In the genomic region with DNA sequence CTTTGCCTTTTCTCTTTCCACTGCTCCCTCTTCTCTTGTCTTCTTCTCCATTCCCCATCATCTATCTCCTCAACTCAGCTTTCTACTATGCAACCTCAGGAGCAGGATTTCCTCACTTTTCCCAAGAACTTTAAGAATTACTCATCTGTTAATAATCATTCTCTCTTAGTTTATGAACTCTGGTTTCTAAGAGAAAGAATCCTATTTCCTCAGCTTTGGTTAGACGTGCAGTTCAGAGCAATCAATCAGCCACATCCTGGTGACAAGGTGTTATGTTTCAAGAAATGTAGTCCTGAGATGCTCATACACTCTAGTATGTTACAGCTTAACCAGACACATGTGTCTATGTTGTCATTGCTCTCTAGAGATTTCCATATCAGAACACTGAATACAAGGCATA, we compare ENCODE assay signal across 26 cellular contexts.
DNase-seq lines count a peak whose midpoint lies in the region; ATAC-seq, FAIRE-seq and TF ChIP-seq lines count a peak whose summit lies in the region.
"Had no signal": no experiment of that assay in that cellular context is flagged by ENCODE, and none has a peak within 500 bp of the region (broad histone marks: within the 10 kb centered on the region; RNA-seq: fewer than 3 reads in every experiment).

No MANE protein-coding gene starts in this region.

- TF ChIP-seq CTCF in natural killer cell (IDR thresholded peaks at IDR 0.05) = no peak

- peak; percentile 59 for DNase-seq in NCI-H2171 treated with DMSO at 0.1 percent for 48 hours (lab: John Stamatoyannopoulos, UW)
- no peak for DNase-seq in NCI-H2171 (lab: John Stamatoyannopoulos, UW)
- peak; percentile 84 for DNase-seq in RCC 7860 (ENCODE audit: low spot score)
- DNase-seq in fibroblast of peridontal ligament (ENCODE audit: extremely low read depth) = peak; percentile 52
- DNase-seq in stromal cell of bone marrow (ENCODE audit: low read depth) = peak; percentile 2
- DNase-seq in NCI-H1417 treated with DMSO at 0.1 percent for 48 hours (lab: John Stamatoyannopoulos, UW) = no peak
- no peak for DNase-seq in natural killer cell
- no peak for DNase-seq in foreskin melanocyte
- DNase-seq: activated CD4-positive, alpha-beta T cell treated with anti-CD3 and anti-CD28 coated beads for 1 hour; activated CD8-positive, alpha-beta memory T cell treated with anti-CD3 and anti-CD28 coated beads for 24 hours; activated naive CD4-positive, alpha-beta T cell; activated T-cell treated with anti-CD3 and anti-CD28 coated beads, Interleukin-2, amount 50 U/mL, for 24 hours; amniotic stem cell; central memory CD4-positive, alpha-beta T cell; dorsolateral prefrontal cortex; gastrocnemius medialis; H9; IMR-90; islet precursor cell; NCI-H1436; nucleus accumbens; PC-9; spleen; stimulated activated CD4-positive, alpha-beta T cell treated with anti-CD3 and anti-CD28 coated beads, Interleukin-4, amount 100 ng/mL, for 24 hours; stimulated activated naive CD4-positive, alpha-beta T cell treated with Interleukin-2 at 50 U/mL for 16 hours; tibial artery had no signal

- H3K9me3 Mint-ChIP-seq in natural killer cell = peaks cover 0 to 7% of the 10 kb centered on the region in 2 donors

- H3K27me3 Mint-ChIP-seq in natural killer cell (ENCODE audit: low read depth in 2 of 2) = no peaks in the 10 kb centered on the region

- FAIRE-seq in RCC 7860 (lab: Jason Lieb, UNC) = peak; percentile 93

- H3K36me3 Mint-ChIP-seq in natural killer cell = no peaks in the 10 kb centered on the region

- intact Hi-C loops in natural killer cell (cut with micrococcal nuclease) = loop anchor here (10.0 kb wide), 1 partner anchor 58 kb away; no protein-coding TSS in a partner anchor

- no peaks in the 10 kb centered on the region for H3K4me1 Mint-ChIP-seq in natural killer cell
- H3K4me1 Mint-ChIP-seq: H9 had no signal

- no peak for ATAC-seq in natural killer cell
- ATAC-seq: gastrocnemius medialis had no signal

- H3K4me3 Mint-ChIP-seq in natural killer cell = no peak overlapping the region
- H3K4me3 Mint-ChIP-seq: activated T-cell treated with anti-CD3 and anti-CD28 coated beads, Interleukin-2, amount 50 U/mL, for 24 hours; H9 had no signal

- H3K27ac Mint-ChIP-seq in natural killer cell = no peak overlapping the region
- H3K27ac Mint-ChIP-seq: activated T-cell treated with anti-CD3 and anti-CD28 coated beads, Interleukin-2, amount 50 U/mL, for 24 hours; H9 had no signal

Comparison
In these comparisons a context has a peak if more than half of its experiments do, and no peak if none do; other contexts are left out.
1. DNase-seq: peak in NCI-H2171 treated with DMSO at 0.1 percent for 48 hours (single experiment), RCC 7860 (single experiment), fibroblast of peridontal ligament (single experiment) and stromal cell of bone marrow (single experiment); none in NCI-H2171 (single experiment), NCI-H1417 treated with DMSO at 0.1 percent for 48 hours (single experiment), natural killer cell (single experiment) and foreskin melanocyte (single experiment).